In the genomic region with DNA sequence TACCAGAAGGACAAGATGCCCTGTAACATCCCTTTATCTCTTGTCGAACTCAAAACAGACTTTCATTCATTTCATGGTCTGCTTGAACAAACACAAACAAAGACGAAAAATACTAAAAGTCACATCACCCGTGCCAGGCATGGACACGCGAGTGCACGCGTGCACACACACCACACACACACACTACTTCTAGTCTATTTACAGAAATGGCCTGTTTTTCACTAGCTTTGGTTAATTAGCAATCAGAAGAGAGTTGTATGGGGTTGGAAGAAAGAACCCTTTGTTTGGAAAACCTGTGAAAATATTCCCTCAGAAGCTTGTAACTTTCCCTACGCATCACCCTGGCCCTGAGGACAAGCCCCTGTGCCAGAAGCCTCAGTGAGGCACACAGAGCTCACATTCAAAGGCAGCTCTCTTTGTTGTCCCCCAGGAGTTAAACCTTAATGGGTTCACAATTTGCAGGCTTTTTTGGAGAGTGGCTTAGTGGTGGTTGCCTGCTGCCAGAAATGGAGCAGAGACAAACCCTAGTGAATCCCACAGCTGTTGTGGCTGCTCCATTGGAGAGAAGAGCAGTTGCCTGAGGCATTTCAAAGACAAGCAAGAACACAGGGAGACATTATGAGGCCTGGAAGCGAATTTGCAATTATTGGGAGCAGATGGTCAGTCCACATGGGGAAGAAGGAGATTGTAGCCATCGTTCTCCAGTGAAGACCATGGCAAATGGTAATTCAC, we compare ENCODE assay signal across 9 cellular contexts. TPM values are rescaled to one million over a fixed set of nuclear protein-coding genes. Genes with fewer than 3 reads are reported as not detected.
DNase-seq lines count a peak whose midpoint lies in the region; ATAC-seq and TF ChIP-seq lines count a peak whose summit lies in the region.
"Had no signal": no experiment of that assay in that cellular context is flagged by ENCODE, and none has a peak within 500 bp of the region (broad histone marks: within the 10 kb centered on the region; RNA-seq: fewer than 3 reads in every experiment).

No MANE protein-coding gene starts in this region.

- H3K27ac Mint-ChIP-seq in activated naive CD4-positive, alpha-beta T cell treated with anti-CD3 and anti-CD28 coated beads, Interleukin-2, amount 50 U/mL, for 24 hours, result peak overlapping the region; percentile 46
- H3K27ac Mint-ChIP-seq in nephron progenitor cell (peak overlapping the region; percentile 88), natural killer cell (no peak overlapping the region)

- H3K36me3 ChIP-seq in esophagus muscularis mucosa, result peaks cover 0 to 12% (median 3%) of the 10 kb centered on the region in 4 donors
- H3K36me3 ChIP-seq: BLaER1 treated with 17β-estradiol and CSF1 and Interleukin-3, amounts not matched to agents 10 nM and 100 nM had no signal

- peaks cover 18% of the 10 kb centered on the region for H3K9me3 Mint-ChIP-seq in activated naive CD4-positive, alpha-beta T cell treated with anti-CD3 and anti-CD28 coated beads, Interleukin-2, amount 50 U/mL, for 24 hours
- peaks cover 21% of the 10 kb centered on the region for H3K9me3 Mint-ChIP-seq in nephron progenitor cell
- H3K9me3 Mint-ChIP-seq in natural killer cell, result peaks cover 2 to 5% of the 10 kb centered on the region in 2 donors

- H3K4me1 ChIP-seq in esophagus muscularis mucosa, result peaks cover 51 to 75% (median 71%) of the 10 kb centered on the region in 4 donors

- TF ChIP-seq CTCF in esophagus muscularis mucosa (IDR thresholded peaks at IDR 0.05) (no peak), nephron progenitor cell (IDR thresholded peaks at IDR 0.05) (no peak), natural killer cell (IDR thresholded peaks at IDR 0.05) (no peak)

- peaks cover 8% of the 10 kb centered on the region for H3K4me1 Mint-ChIP-seq in activated naive CD4-positive, alpha-beta T cell treated with anti-CD3 and anti-CD28 coated beads, Interleukin-2, amount 50 U/mL, for 24 hours
- H3K4me1 Mint-ChIP-seq in nephron progenitor cell, result peaks cover 32% of the 10 kb centered on the region
- no peaks in the 10 kb centered on the region for H3K4me1 Mint-ChIP-seq in natural killer cell

- no peak overlapping the region for H3K4me3 Mint-ChIP-seq in activated naive CD4-positive, alpha-beta T cell treated with anti-CD3 and anti-CD28 coated beads, Interleukin-2, amount 50 U/mL, for 24 hours
- H3K4me3 Mint-ChIP-seq in nephron progenitor cell, result no peak overlapping the region
- H3K4me3 Mint-ChIP-seq in natural killer cell, result no peak overlapping the region

- ATAC-seq in HG03175 (IDR thresholded peaks at IDR 0.05; ENCODE audit: unreplicated experiment) (no peak), natural killer cell (no peak)

- no peak for DNase-seq in activated naive CD4-positive, alpha-beta T cell (lab: John Stamatoyannopoulos, UW)
- DNase-seq in esophagus muscularis mucosa (ENCODE audit: extremely low spot score) (no peak), nephron progenitor cell (no peak), SIG-M5 treated with dmso at 0.1 percent for 504 hours (lab: John Stamatoyannopoulos, UW; ENCODE audit: unreplicated experiment) (no peak), natural killer cell (no peak), activated gamma-delta T cell treated with Interleukin-2 at 50 U/mL for 16 hours (no peak)

- WGBS in esophagus muscularis mucosa, result 77% methylated on average over 10 of the region's 10 CpGs

- peak overlapping the region; percentile 57 to 72 (median 64) for H3K27ac ChIP-seq in esophagus muscularis mucosa (replicated peaks in 1 of 4)

- peaks cover 4% of the 10 kb centered on the region for H3K36me3 Mint-ChIP-seq in activated naive CD4-positive, alpha-beta T cell treated with anti-CD3 and anti-CD28 coated beads, Interleukin-2, amount 50 U/mL, for 24 hours
- H3K36me3 Mint-ChIP-seq in nephron progenitor cell (ENCODE audit: low read depth), result peaks cover 12% of the 10 kb centered on the region
- no peaks in the 10 kb centered on the region for H3K36me3 Mint-ChIP-seq in natural killer cell

- H3K4me3 ChIP-seq in esophagus muscularis mucosa, result no peak overlapping the region
- H3K4me3 ChIP-seq: BLaER1 treated with 17β-estradiol and CSF1 and Interleukin-3, amounts not matched to agents 10 nM and 100 nM had no signal

- H3K9me3 ChIP-seq in esophagus muscularis mucosa, result no peaks in the 10 kb centered on the region

- H3K27me3 Mint-ChIP-seq in activated naive CD4-positive, alpha-beta T cell treated with anti-CD3 and anti-CD28 coated beads, Interleukin-2, amount 50 U/mL, for 24 hours, result peaks cover 3% of the 10 kb centered on the region
- H3K27me3 Mint-ChIP-seq in nephron progenitor cell (ENCODE audit: low read depth, poor library complexity) (no peaks in the 10 kb centered on the region), natural killer cell (ENCODE audit: low read depth in 2 of 2) (peaks cover 9 to 11% of the 10 kb centered on the region in 2 donors)

- no peak for TF ChIP-seq EP300 in esophagus muscularis mucosa (IDR thresholded peaks at IDR 0.05)

- TF ChIP-seq POLR2A in esophagus muscularis mucosa (IDR thresholded peaks at IDR 0.05; ENCODE audit: low read depth), result no peak

- intact Hi-C loops in esophagus muscularis mucosa (cut with DNase I), result loop anchor here (5.0 to 10.0 kb wide), 3 partner anchors 58 to 495 kb away; partner anchors contain the start of gene STARD13
- intact Hi-C loops in natural killer cell (cut with micrococcal nuclease), result loop anchor here (5.0 kb wide), 2 partner anchors 313 to 1933 kb away; no protein-coding TSS in a partner anchor

- H3K27me3 ChIP-seq in esophagus muscularis mucosa, result no peaks in the 10 kb centered on the region
- H3K27me3 ChIP-seq: BLaER1 treated with 17β-estradiol and CSF1 and Interleukin-3, amounts not matched to agents 10 nM and 100 nM had no signal

RNA-seq across cellular contexts. Expression of gene STARD13, which starts 55.9 kb away (rescaled TPM):
- total RNA-seq in esophagus muscularis mucosa (10 to 100 TPM; 44.9 to 59.2 (median 56.2) TPM), natural killer cell (not detected)

Comparison
In these comparisons a context has a peak if more than half of its experiments do, and no peak if none do; other contexts are left out.
1. H3K27ac Mint-ChIP-seq: peak in activated naive CD4-positive, alpha-beta T cell treated with anti-CD3 and anti-CD28 coated beads, Interleukin-2, amount 50 U/mL, for 24 hours (single experiment) and nephron progenitor cell (single experiment); none in natural killer cell (0 of 2).
2. RNA of gene STARD13, which starts 55.9 kb away (total RNA-seq): 44.9 to 59.2 TPM in esophagus muscularis mucosa; not detected in natural killer cell; every median in the first group is over 10 times any median in the second.